Comparison of ENCODE assay signal across 8 cellular contexts in the genomic region with DNA sequence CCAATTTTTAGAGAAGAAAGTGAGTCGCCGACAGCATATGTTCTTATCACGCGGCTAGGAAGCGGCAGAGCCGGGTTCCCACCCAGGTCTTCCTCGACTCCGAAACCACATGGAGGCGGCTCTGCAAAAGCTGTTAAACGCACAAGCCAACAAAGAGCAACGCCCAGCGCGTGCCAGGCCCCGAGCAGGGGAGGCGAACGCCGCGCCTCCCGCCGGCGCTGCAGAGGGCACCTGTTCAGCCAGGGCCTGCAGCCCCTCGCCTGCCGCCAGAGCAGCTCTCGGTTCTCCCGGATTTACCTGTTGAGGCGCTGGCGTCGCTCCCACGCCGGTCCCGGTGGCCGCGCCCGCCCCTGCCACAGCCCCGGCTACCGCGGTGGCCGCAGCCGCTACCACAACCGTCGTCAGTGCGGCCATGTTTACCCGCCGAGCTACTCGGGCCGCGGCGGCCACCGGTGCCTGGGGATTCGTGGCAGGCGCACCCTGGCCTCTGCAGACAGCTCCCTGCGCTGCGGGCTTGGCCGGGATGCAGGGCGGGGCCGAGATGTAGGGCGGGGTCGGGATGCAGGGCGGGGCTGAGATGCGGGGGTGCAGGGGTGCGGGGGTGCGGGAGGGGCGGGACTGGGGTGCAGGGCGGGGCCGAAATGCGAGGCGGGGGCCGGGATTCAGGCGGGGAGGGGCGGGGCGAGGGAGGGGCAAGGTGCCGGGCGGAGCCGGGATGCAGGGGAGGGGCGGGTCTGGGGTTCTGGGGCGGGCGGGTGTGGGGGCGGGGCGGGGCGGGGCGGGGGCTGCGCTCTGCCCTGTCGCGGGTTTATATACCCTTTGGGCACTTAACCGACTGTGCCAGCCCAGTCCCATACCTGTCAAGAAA. TPM values are rescaled to one million over a fixed set of nuclear protein-coding genes. Genes with fewer than 3 reads are reported as not detected.
DNase-seq lines count a peak whose midpoint lies in the region; FAIRE-seq and TF ChIP-seq lines count a peak whose summit lies in the region.

A gene with protein sequence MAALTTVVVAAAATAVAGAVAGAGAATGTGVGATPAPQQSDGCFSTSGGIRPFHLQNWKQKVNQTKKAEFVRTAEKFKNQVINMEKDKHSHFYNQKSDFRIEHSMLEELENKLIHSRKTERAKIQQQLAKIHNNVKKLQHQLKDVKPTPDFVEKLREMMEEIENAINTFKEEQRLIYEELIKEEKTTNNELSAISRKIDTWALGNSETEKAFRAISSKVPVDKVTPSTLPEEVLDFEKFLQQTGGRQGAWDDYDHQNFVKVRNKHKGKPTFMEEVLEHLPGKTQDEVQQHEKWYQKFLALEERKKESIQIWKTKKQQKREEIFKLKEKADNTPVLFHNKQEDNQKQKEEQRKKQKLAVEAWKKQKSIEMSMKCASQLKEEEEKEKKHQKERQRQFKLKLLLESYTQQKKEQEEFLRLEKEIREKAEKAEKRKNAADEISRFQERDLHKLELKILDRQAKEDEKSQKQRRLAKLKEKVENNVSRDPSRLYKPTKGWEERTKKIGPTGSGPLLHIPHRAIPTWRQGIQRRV (minus strand): TSS at position 525 of the 868 bp plus-strand sequence. CDS start 111 bp downstream, at position 414.

- TF ChIP-seq POLR2A in adrenal gland (IDR thresholded peaks at IDR 0.05), result peak; percentile 38 to 63

- peak; percentile 68 for FAIRE-seq in urothelium cell line (lab: Jason Lieb, UNC)

- H3K4me1 ChIP-seq in adrenal gland (replicated peaks in 1 of 2) (peaks cover 0 to 12% of the 10 kb centered on the region in 2 donors), right atrium auricular region (peaks cover 0 to 5% of the 10 kb centered on the region in 2 donors)

- TF ChIP-seq CTCF in GM10248 (IDR thresholded peaks at IDR 0.05; ENCODE audit: control extremely low read depth, extremely low read depth, low read depth, missing control alignments) (no peak), adrenal gland (IDR thresholded peaks at IDR 0.05) (no peak), right atrium auricular region (IDR thresholded peaks at IDR 0.05) (peak in 1 of 2 donors; percentile 17)

- H3K9me3 ChIP-seq in MG63 (peaks cover 9% of the 10 kb centered on the region; the same call in 1 of the 2 replicates), adrenal gland (replicated peaks in 1 of 3) (no peaks in the 10 kb centered on the region), right atrium auricular region (peaks cover 0 to 3% of the 10 kb centered on the region in 2 donors)

- WGBS in adrenal gland, 4 donors, result 0 to 1% (median 1%) methylated on average over 13 to 84 of the region's 85 CpGs

- intact Hi-C loops in adrenal gland (cut with DNase I), result no loop called here

- DNase-seq in GM10248 (ENCODE audit: extremely low spot score) (peak; percentile 95), HCEC 1CT (peak; percentile 85), MG63 (peak; percentile 91), SW480 (ENCODE audit: low spot score) (peak; percentile 87), adrenal gland (peak; percentile 80 to 86 (median 84)), right atrium auricular region (ENCODE audit: low spot score) (no peak), putamen (ENCODE audit: low spot score) (peak; percentile 84), urothelium cell line (ENCODE audit: low spot score) (peak; percentile 93)

- H3K27ac ChIP-seq in adrenal gland (peak within 1 kb of the TSS in 3 of 5 donors; percentile 24 to 60 (median 58)), right atrium auricular region (peak within 1 kb of the TSS; percentile 51 to 78)

- H3K36me3 ChIP-seq in MG63 (no peaks in the 10 kb centered on the region), adrenal gland (replicated peaks in 1 of 2) (no peaks in the 10 kb centered on the region), right atrium auricular region (no peaks in the 10 kb centered on the region)

- H3K4me3 ChIP-seq in MG63 (peak within 1 kb of the TSS; percentile 92), adrenal gland (peak within 1 kb of the TSS; percentile 26 to 83 (median 63)), right atrium auricular region (peak within 1 kb of the TSS; percentile 69 to 82)

- H3K27me3 ChIP-seq in MG63 (no peaks in the 10 kb centered on the region), adrenal gland (no peaks in the 10 kb centered on the region), right atrium auricular region (no peaks in the 10 kb centered on the region)

- POLR2A ChIA-PET in GM10248 (lab: Yijun Ruan, JAX), result no interaction called here

- CTCF ChIA-PET in GM10248 (lab: Yijun Ruan, JAX), result interaction anchor here (1.0 to 4.2 kb wide), 8 partner anchors 10 to 285 kb away, joined by 3 to 33 read pairs (median 3); no protein-coding TSS in a partner anchor

RNA-seq across cellular contexts. Expression of the gene that starts here (rescaled TPM):
- total RNA-seq in MG63 (2014; rRNA removed; shearing (Covaris generic); ENCODE audit: low replicate concordance), result 13.9 and 20.8 TPM in 2 replicates
- total RNA-seq in adrenal gland, result 1 to 10 TPM; 1.6 to 5.4 (median 3.9) TPM
- polyA plus RNA-seq in adrenal gland, result 10 to 100 TPM in 1 of 3 donors, 1 to 10 TPM in 2; 3.0 to 10.1 (median 6.8) TPM
- 1 to 10 TPM; 3.8 to 7.7 TPM for total RNA-seq in right atrium auricular region
